In genomic region chr7:19051767-19052375, GRCh38 we compare ENCODE assay signal across 8 cellular contexts.
DNase-seq lines count a peak whose midpoint lies in the region; ATAC-seq and TF ChIP-seq lines count a peak whose summit lies in the region.

No MANE protein-coding gene starts in this region.

- H3K79me2 ChIP-seq in OCI-LY7 (ENCODE audit: insufficient read depth, low read depth, low read length) = no peaks in the 10 kb centered on the region

- no peaks in the 10 kb centered on the region for H3K4me1 ChIP-seq in OCI-LY7 (ENCODE audit: insufficient read depth, low read length, poor library complexity, severe bottlenecking)
- H3K4me1 ChIP-seq in colonic mucosa = no peaks in the 10 kb centered on the region
- no peaks in the 10 kb centered on the region for H3K4me1 ChIP-seq in neuronal stem cell (ENCODE audit: control insufficient read depth in 2 of 2, insufficient read depth in 1 of 2, low read depth in 1 of 2, low read length in 2 of 2)

- H3K27ac ChIP-seq in OCI-LY7 (ENCODE audit: low read depth, low read length, poor library complexity, severe bottlenecking) = no peak overlapping the region
- H3K27ac ChIP-seq in colonic mucosa = no peak overlapping the region
- no peak overlapping the region for H3K27ac ChIP-seq in neuronal stem cell (replicated peaks; ENCODE audit: low read length)

- BruUV-seq in OCI-LY7 (replicated peaks; lab: Mats Ljungman, UMichigan) = no TSS peak

- H3K4me1 Mint-ChIP-seq in natural killer cell = no peaks in the 10 kb centered on the region

- H3K9ac ChIP-seq in colonic mucosa (ENCODE audit: low read depth in 2 of 2, low read length in 2 of 2) (no peak overlapping the region), neuronal stem cell (ENCODE audit: low read depth, low read length, poor library complexity) (no peak overlapping the region)

- no peak overlapping the region for H3K14ac ChIP-seq in neuronal stem cell (ENCODE audit: low read length)

- no peak overlapping the region for H3K4me2 ChIP-seq in OCI-LY7 (ENCODE audit: low read length)
- no peak overlapping the region for H3K4me2 ChIP-seq in neuronal stem cell (ENCODE audit: insufficient read depth, low read length, poor library complexity, severe bottlenecking)

- H2AFZ ChIP-seq in OCI-LY7 (ENCODE audit: low read length) = no peak overlapping the region
- H2AFZ ChIP-seq in neuronal stem cell (ENCODE audit: low read length) = no peak overlapping the region

- H2BK120ac ChIP-seq in neuronal stem cell (ENCODE audit: low read depth, low read length) = no peak overlapping the region

- no peak overlapping the region for H2BK15ac ChIP-seq in neuronal stem cell (ENCODE audit: low read length)

- H3K9me2 ChIP-seq in OCI-LY7 (ENCODE audit: insufficient read depth, low read length) = no peaks in the 10 kb centered on the region; the same call in 1 of the 2 replicates

- H3K27me3 ChIP-seq in colonic mucosa (no peaks in the 10 kb centered on the region), neuronal stem cell (ENCODE audit: control insufficient read depth in 3 of 3, insufficient read depth in 3 of 3, low read depth in 1 of 3, low read length in 3 of 3) (no peaks in the 10 kb centered on the region)

- peak; percentile 2 for DNase-seq in DMS153 treated with DMSO at 0.1 percent for 48 hours (lab: John Stamatoyannopoulos, UW; ENCODE audit: unreplicated experiment)
- no peak for DNase-seq in DMS153 (lab: John Stamatoyannopoulos, UW)
- DNase-seq in OCI-LY7 (ENCODE audit: low spot score) = peak; percentile 50
- peak; percentile 36 for DNase-seq in colonic mucosa
- DNase-seq in natural killer cell = no peak
- no peak for DNase-seq in neuronal stem cell (ENCODE audit: low spot score)

- H3K23ac ChIP-seq in neuronal stem cell (ENCODE audit: low read depth, low read length, poor library complexity) = no peak overlapping the region

- TF ChIP-seq CTCF in OCI-LY7 (conservative IDR thresholded peaks at IDR 0.05; ENCODE audit: low read length) (peak; percentile 79), colonic mucosa (IDR thresholded peaks at IDR 0.05) (peak; percentile 71), natural killer cell (IDR thresholded peaks at IDR 0.05) (peak; percentile 80)

- no peak overlapping the region for H3K4me3 Mint-ChIP-seq in natural killer cell

- no peaks in the 10 kb centered on the region for H4K20me1 ChIP-seq in OCI-LY7 (ENCODE audit: insufficient read depth, low read length)

- ATAC-seq in GM18873 (IDR thresholded peaks at IDR 0.05; ENCODE audit: low FRiP score, unreplicated experiment) = peak; percentile 88
- ATAC-seq in HG03095 (IDR thresholded peaks at IDR 0.05; ENCODE audit: unreplicated experiment) = peak; percentile 96
- ATAC-seq in natural killer cell = peak; percentile 44 to 67 (median 63)

- peaks cover under 1 to 3% of the 10 kb centered on the region in 2 donors for H3K9me3 Mint-ChIP-seq in natural killer cell

- peaks cover 0 to 5% of the 10 kb centered on the region in 2 donors for H3K27me3 Mint-ChIP-seq in natural killer cell (ENCODE audit: low read depth in 2 of 2)

- no peak overlapping the region for H4K8ac ChIP-seq in neuronal stem cell (ENCODE audit: low read depth, low read length)

- no peaks in the 10 kb centered on the region for H3K79me1 ChIP-seq in neuronal stem cell (ENCODE audit: low read depth, low read length)

- H4K91ac ChIP-seq in neuronal stem cell (ENCODE audit: low read depth, low read length, poor library complexity) = no peak overlapping the region

- no peak overlapping the region for H3K27ac Mint-ChIP-seq in natural killer cell

- no peak overlapping the region for H2BK5ac ChIP-seq in neuronal stem cell (ENCODE audit: low read length)

- CTCF ChIA-PET in OCI-LY7 (lab: Charles Lee; ENCODE audit: unreplicated experiment) = interaction anchor here (0.6 kb wide), 1 partner anchor 699 kb away, joined by 3 read pairs; no protein-coding TSS in a partner anchor

- H3K9me3 ChIP-seq in OCI-LY7 (ENCODE audit: low read length) = no peaks in the 10 kb centered on the region
- no peaks in the 10 kb centered on the region for H3K9me3 ChIP-seq in colonic mucosa
- H3K9me3 ChIP-seq in neuronal stem cell (replicated peaks in 1 of 2; ENCODE audit: control insufficient read depth in 2 of 2, insufficient read depth in 1 of 2, low read depth in 1 of 2, low read length in 2 of 2) = no peaks in the 10 kb centered on the region

- H2AK5ac ChIP-seq in neuronal stem cell (ENCODE audit: low read depth, low read length) = no peak overlapping the region

- H3K18ac ChIP-seq in neuronal stem cell (ENCODE audit: low read length) = no peak overlapping the region

- intact Hi-C loops in OCI-LY7 (cut with micrococcal nuclease; ENCODE audit: unreplicated experiment) (loop anchor here (1.0 kb wide), 1 partner anchor 700 kb away; no protein-coding TSS in a partner anchor), colonic mucosa (cut with DNase I) (no loop called here), natural killer cell (cut with micrococcal nuclease) (loop anchor here (5.0 kb wide), 1 partner anchor 1370 kb away; no protein-coding TSS in a partner anchor)

- H3K36me3 Mint-ChIP-seq in natural killer cell = no peaks in the 10 kb centered on the region

- H3K4me3 ChIP-seq in OCI-LY7 (ENCODE audit: low read depth, low read length, poor library complexity, severe bottlenecking) = no peak overlapping the region
- no peak overlapping the region for H3K4me3 ChIP-seq in colonic mucosa
- H3K4me3 ChIP-seq in neuronal stem cell (ENCODE audit: low read length in 2 of 2) = no peak overlapping the region

- H2BK12ac ChIP-seq in neuronal stem cell (ENCODE audit: low read length) = no peak overlapping the region

- whole genome bisulfite sequencing in neuronal stem cell (ENCODE audit: extremely low coverage in 2 of 2, insufficient read length in 2 of 2, insufficient replicate concordance in 1 of 2), 2 donors = no CpG with 5 or more reads among the region's 7 CpGs

- H3K4ac ChIP-seq in neuronal stem cell (ENCODE audit: low read length) = no peak overlapping the region

- POLR2A ChIA-PET in OCI-LY7 (lab: Charles Lee) = no interaction called here

- H3K36me3 ChIP-seq in OCI-LY7 (ENCODE audit: insufficient read depth, low read length) = no peaks in the 10 kb centered on the region
- H3K36me3 ChIP-seq in colonic mucosa = no peaks in the 10 kb centered on the region
- H3K36me3 ChIP-seq in neuronal stem cell (replicated peaks in 1 of 2; ENCODE audit: control insufficient read depth in 2 of 2, insufficient read depth in 2 of 2, low read length in 2 of 2) = no peaks in the 10 kb centered on the region

Comparison
In these comparisons a context has a peak if more than half of its experiments do, and no peak if none do; other contexts are left out.
1. DNase-seq: peak in DMS153 treated with DMSO at 0.1 percent for 48 hours (single experiment), OCI-LY7 (single experiment) and colonic mucosa (single experiment); none in DMS153 (single experiment), natural killer cell (single experiment) and neuronal stem cell (single experiment).
2. Peak in every context shown above with its lines, with median percentiles within 50 percentile points of each other: ATAC-seq and CTCF ChIP-seq.